23 cellular contexts compared by ENCODE assay signal in the genomic region with DNA sequence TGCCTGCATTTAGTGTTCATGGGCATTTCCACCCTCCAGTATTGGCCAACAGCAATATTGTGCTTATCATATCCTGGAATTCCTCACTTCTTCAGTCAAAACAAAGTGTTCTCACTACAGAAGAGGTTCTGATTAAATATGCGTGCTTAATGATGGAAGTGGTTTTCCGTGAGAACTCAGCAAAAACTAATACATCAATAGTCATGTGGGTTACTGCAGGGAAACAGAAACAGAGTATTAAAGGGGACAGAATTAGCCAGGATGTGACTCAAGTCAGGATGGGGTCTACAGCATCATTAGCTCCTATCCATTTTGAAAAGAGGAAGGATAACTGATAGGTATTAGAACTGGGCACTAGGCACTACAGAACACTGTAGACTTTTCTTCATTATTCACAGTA.
A peak's percentile ranks its signal among the peaks of the same experiment; 100 is the strongest.
DNase-seq lines count a peak whose midpoint lies in the region; ATAC-seq and TF ChIP-seq lines count a peak whose summit lies in the region.
"Had no signal": no experiment of that assay in that cellular context is flagged by ENCODE, and none has a peak within 500 bp of the region (broad histone marks: within the 10 kb centered on the region; RNA-seq: fewer than 3 reads in every experiment).

No MANE protein-coding gene starts in this region.

- intact Hi-C loops in natural killer cell (cut with micrococcal nuclease) = no loop called here

- no peak for ATAC-seq in natural killer cell treated with Interleukin-12 subunit alpha and Interleukin-12 subunit beta and Interleukin-15 and Interleukin-18, amount 100 ng/mL, for 72 hours
- ATAC-seq in natural killer cell = no peak
- ATAC-seq in GM21786 (IDR thresholded peaks at IDR 0.05; ENCODE audit: unreplicated experiment) = peak; percentile 35
- no peak for ATAC-seq in HG03039 (IDR thresholded peaks at IDR 0.05; ENCODE audit: unreplicated experiment)
- no peak for ATAC-seq in HG02938 (IDR thresholded peaks at IDR 0.05; ENCODE audit: unreplicated experiment)
- ATAC-seq: HepG2, left lobe of liver had no signal

- peaks cover 15% of the 10 kb centered on the region for H3K36me3 Mint-ChIP-seq in natural killer cell treated with Interleukin-12 subunit alpha and Interleukin-12 subunit beta and Interleukin-15 and Interleukin-18, amount 100 ng/mL, for 72 hours
- H3K36me3 Mint-ChIP-seq in natural killer cell = peaks cover 14% of the 10 kb centered on the region

- H3K4me1 Mint-ChIP-seq in natural killer cell treated with Interleukin-12 subunit alpha and Interleukin-12 subunit beta and Interleukin-15 and Interleukin-18, amount 100 ng/mL, for 72 hours (ENCODE audit: low read depth in 2 of 2) = peaks cover 5 to 22% of the 10 kb centered on the region in 2 donors
- peaks cover 5 to 8% of the 10 kb centered on the region in 2 donors for H3K4me1 Mint-ChIP-seq in natural killer cell
- H3K4me1 Mint-ChIP-seq: neural progenitor cell had no signal

- peak overlapping the region; percentile 0 for H3K4me3 Mint-ChIP-seq in natural killer cell treated with Interleukin-12 subunit alpha and Interleukin-12 subunit beta and Interleukin-15 and Interleukin-18, amount 100 ng/mL, for 72 hours
- H3K4me3 Mint-ChIP-seq in natural killer cell = no peak overlapping the region
- H3K4me3 Mint-ChIP-seq: activated CD4-positive, alpha-beta T cell treated with anti-CD3 and anti-CD28 coated beads, Interleukin-2, amount 10 ng/mL, durations not matched to agents 24 days and 14 days; B cell; neural progenitor cell had no signal

- H3K9me3 Mint-ChIP-seq in natural killer cell treated with Interleukin-12 subunit alpha and Interleukin-12 subunit beta and Interleukin-15 and Interleukin-18, amount 100 ng/mL, for 72 hours = peaks cover 4% of the 10 kb centered on the region
- peaks cover 4% of the 10 kb centered on the region in 2 donors for H3K9me3 Mint-ChIP-seq in natural killer cell

- no peak overlapping the region for H3K27ac Mint-ChIP-seq in natural killer cell treated with Interleukin-12 subunit alpha and Interleukin-12 subunit beta and Interleukin-15 and Interleukin-18, amount 100 ng/mL, for 72 hours
- no peak overlapping the region for H3K27ac Mint-ChIP-seq in natural killer cell
- H3K27ac Mint-ChIP-seq: B cell, neural progenitor cell had no signal

- H3K27me3 Mint-ChIP-seq in natural killer cell treated with Interleukin-12 subunit alpha and Interleukin-12 subunit beta and Interleukin-15 and Interleukin-18, amount 100 ng/mL, for 72 hours = no peaks in the 10 kb centered on the region
- H3K27me3 Mint-ChIP-seq in natural killer cell (ENCODE audit: low read depth in 2 of 2) = no peaks in the 10 kb centered on the region
- H3K27me3 Mint-ChIP-seq: activated CD4-positive, alpha-beta T cell treated with anti-CD3 and anti-CD28 coated beads, Interleukin-2, amount 10 ng/mL, durations not matched to agents 24 days and 14 days; B cell had no signal

- no peak for DNase-seq in natural killer cell treated with Interleukin-12 subunit alpha and Interleukin-12 subunit beta and Interleukin-15 and Interleukin-18, amount 100 ng/mL, for 72 hours (ENCODE audit: low spot score)
- DNase-seq in natural killer cell = no peak
- DNase-seq in amniotic epithelial cell (ENCODE audit: low read depth) = peak; percentile 33
- DNase-seq in NCI-H1105 (lab: John Stamatoyannopoulos, UW) = no peak
- no peak for DNase-seq in H4 (ENCODE audit: low spot score)
- DNase-seq: 8988T; activated CD4-positive, alpha-beta T cell treated with anti-CD3 and anti-CD28 coated beads, Interleukin-2, amount 10 ng/mL, durations not matched to agents 24 days and 14 days; activated CD8-positive, alpha-beta memory T cell treated with anti-CD3 and anti-CD28 coated beads, Interleukin-2, amount 50 U/mL, for 48 hours; activated gamma-delta T cell treated with Interleukin-2 at 50 U/mL for 16 hours; amniotic stem cell; caudate nucleus; effector CD8-positive, alpha-beta T cell; head of caudate nucleus; NCI-H526 treated with DMSO at 0.1 percent for 48 hours; SHP77; stimulated activated CD4-positive, alpha-beta T cell treated with anti-CD3 and anti-CD28 coated beads, Interleukin-4, amount 100 ng/mL, for 24 hours had no signal

- no peak for TF ChIP-seq CTCF in natural killer cell (IDR thresholded peaks at IDR 0.05)
